8 cellular contexts compared by ENCODE assay signal in the genomic region with DNA sequence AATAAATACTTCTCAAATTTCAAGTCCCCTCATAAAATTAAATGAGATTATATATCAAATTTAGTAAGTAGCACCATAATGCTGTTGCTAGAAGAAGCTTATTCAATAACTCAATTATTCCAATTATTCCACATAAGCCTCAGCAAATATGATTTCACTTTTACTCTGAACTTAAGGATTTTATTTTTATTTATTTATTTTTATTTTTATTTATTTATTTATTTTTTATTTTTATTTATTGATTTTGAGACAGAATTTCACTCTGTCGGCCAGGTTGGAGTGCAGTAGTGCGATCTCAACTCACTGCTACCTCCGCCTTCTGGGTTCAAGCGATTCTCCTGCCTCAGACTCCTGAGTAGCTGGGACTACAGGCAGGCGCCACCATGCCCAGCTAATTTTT.
"Had no signal": no experiment of that assay in that cellular context is flagged by ENCODE, and none has a peak within 500 bp of the region (broad histone marks: within the 10 kb centered on the region; RNA-seq: fewer than 3 reads in every experiment).

No MANE protein-coding gene starts in this region.

- H3K27me3 Mint-ChIP-seq: IgD-negative memory B cell had no signal

- H3K4me3 ChIP-seq: K562 had no signal

- H3K4me1 Mint-ChIP-seq: IgD-negative memory B cell had no signal

- H3K4me3 Mint-ChIP-seq: IgD-negative memory B cell had no signal

- ATAC-seq: HepG2, K562 had no signal

- FAIRE-seq: HepG2, HTR-8/SVneo, K562 had no signal

- H3K27ac Mint-ChIP-seq: IgD-negative memory B cell had no signal

- DNase-seq: IMR-90, KBM-7, KG1 had no signal

- H3K27ac ChIP-seq: HL-60 had no signal
